In genomic region chr16:88561485-88562369, GRCh38 we compare ENCODE assay signal across 7 cellular contexts. TPM values are rescaled to one million over a fixed set of nuclear protein-coding genes. Genes with fewer than 3 reads are reported as not detected.
DNase-seq lines count a peak whose midpoint lies in the region; ATAC-seq and TF ChIP-seq lines count a peak whose summit lies in the region.

No MANE protein-coding gene starts in this region.

- TF ChIP-seq CTCF in GM06990 (IDR thresholded peaks at IDR 0.05; ENCODE audit: insufficient read depth, low read length, poor library complexity, severe bottlenecking) (peak; percentile 82), mucosa of descending colon (IDR thresholded peaks at IDR 0.05) (peak; percentile 60)

- peaks cover 28% of the 10 kb centered on the region for H3K27me3 Mint-ChIP-seq in stimulated activated memory B cell treated with anti-CD40 and anti-IgM and Interleukin-4, amounts not matched to agents 10 μg/mL and 1 μg/mL and 100 μg/mL, for 72 hours

- peak; percentile 73 for ATAC-seq in mucosa of descending colon
- peak; percentile 32 for ATAC-seq in stimulated activated memory B cell treated with anti-CD40 and anti-IgM and Interleukin-4, amounts not matched to agents 10 μg/mL and 1 μg/mL and 100 μg/mL, for 72 hours
- ATAC-seq in HG02610 (IDR thresholded peaks at IDR 0.05; ENCODE audit: unreplicated experiment): no peak

- no peaks in the 10 kb centered on the region for H3K27me3 ChIP-seq in GM06990 (replicated peaks; ENCODE audit: control insufficient read depth, insufficient read depth, low read length)

- H3K36me3 Mint-ChIP-seq in stimulated activated memory B cell treated with anti-CD40 and anti-IgM and Interleukin-4, amounts not matched to agents 10 μg/mL and 1 μg/mL and 100 μg/mL, for 72 hours: no peaks in the 10 kb centered on the region

- H3K36me3 ChIP-seq in GM06990 (ENCODE audit: control insufficient read depth, insufficient read depth, low read length) (no peaks in the 10 kb centered on the region), mucosa of descending colon (ENCODE audit: low read depth) (no peaks in the 10 kb centered on the region)

- H3K27ac Mint-ChIP-seq in stimulated activated memory B cell treated with anti-CD40 and anti-IgM and Interleukin-4, amounts not matched to agents 10 μg/mL and 1 μg/mL and 100 μg/mL, for 72 hours: no peak overlapping the region

- peaks cover 5% of the 10 kb centered on the region for H3K4me1 ChIP-seq in mucosa of descending colon (ENCODE audit: low read depth)

- DNase-seq in GM06990 (ENCODE audit: extremely low read depth, insufficient read length) (no peak), NCI-H1105 treated with DMSO at 0.1 percent for 48 hours (lab: John Stamatoyannopoulos, UW) (peak; percentile 18), mucosa of descending colon (peak in 2 of 3 donors; percentile 42 to 53)
- DNase-seq in activated CD4-positive, alpha-beta T cell treated with anti-CD3 and anti-CD28 coated beads, Interleukin-2, amount 50 U/mL, for 4 hours: peak; percentile 44 to 47
- DNase-seq in effector CD8-positive, alpha-beta T cell (lab: John Stamatoyannopoulos, UW): peak; percentile 38

- H3K4me3 Mint-ChIP-seq in stimulated activated memory B cell treated with anti-CD40 and anti-IgM and Interleukin-4, amounts not matched to agents 10 μg/mL and 1 μg/mL and 100 μg/mL, for 72 hours: no peak overlapping the region

- H3K9me3 Mint-ChIP-seq in stimulated activated memory B cell treated with anti-CD40 and anti-IgM and Interleukin-4, amounts not matched to agents 10 μg/mL and 1 μg/mL and 100 μg/mL, for 72 hours: no peaks in the 10 kb centered on the region

- H3K4me3 ChIP-seq in GM06990 (replicated peaks; ENCODE audit: low read depth, low read length) (no peak overlapping the region), mucosa of descending colon (no peak overlapping the region)

- peaks cover 13% of the 10 kb centered on the region for H3K4me1 Mint-ChIP-seq in stimulated activated memory B cell treated with anti-CD40 and anti-IgM and Interleukin-4, amounts not matched to agents 10 μg/mL and 1 μg/mL and 100 μg/mL, for 72 hours

- intact Hi-C loops in mucosa of descending colon (cut with DNase I, micrococcal nuclease): loop anchor here in 1 of 2 donors (10.0 kb wide), 1 partner anchor 117 kb away; no protein-coding TSS in a partner anchor

- no peaks in the 10 kb centered on the region for H3K9me3 ChIP-seq in mucosa of descending colon

RNA-seq across cellular contexts. Expression of gene ZC3H18, which starts 8.5 kb away (rescaled TPM):
- 10 to 100 TPM; 37.4 to 54.8 (median 48.1) TPM for total RNA-seq in mucosa of descending colon
